Comparison of ENCODE assay signal across 1 cellular context in the genomic region with DNA sequence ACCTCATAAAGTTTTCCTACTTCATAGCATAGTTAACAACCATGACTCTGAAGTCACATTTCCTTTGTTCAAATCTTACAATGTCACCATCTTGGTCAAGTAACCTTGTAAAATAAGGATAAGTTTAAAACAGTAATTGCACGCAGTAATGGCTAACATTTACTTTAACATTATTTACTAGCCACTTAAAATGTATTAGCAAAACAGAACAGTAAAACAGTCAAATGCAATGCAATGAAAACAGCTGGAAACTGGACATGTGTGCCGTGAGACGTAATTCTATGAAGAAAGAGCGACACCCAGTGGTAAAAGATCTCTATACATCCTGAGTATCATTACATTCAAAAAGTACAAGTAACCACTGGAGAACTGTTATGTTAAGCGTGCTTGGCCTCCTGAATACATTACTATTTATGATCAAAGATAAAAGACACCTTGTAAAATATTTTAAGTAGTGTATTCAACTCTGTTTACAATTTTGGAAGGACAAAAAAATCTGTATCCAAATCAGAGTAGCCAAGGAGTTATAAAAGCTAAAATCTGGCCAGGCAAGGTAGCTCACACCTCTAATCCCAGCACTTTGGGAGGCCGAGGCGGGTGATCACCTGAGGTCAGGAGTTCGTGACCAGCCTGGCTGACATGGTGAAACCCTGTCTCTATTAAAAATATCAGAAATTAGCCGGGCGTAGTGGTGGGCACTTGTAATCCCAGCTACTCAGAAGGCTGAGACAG.
TF ChIP-seq lines count a peak whose summit lies in the region.

No MANE protein-coding gene starts in this region.

TF ChIP-seq in H1, 55 proteins besides CTCF, POLR2A, EP300 and RAD21:
- TF ChIP-seq GABPA (IDR thresholded peaks at IDR 0.05; ENCODE audit: borderline replicate concordance, insufficient read depth, low read length) (no peak), ASH2L (IDR thresholded peaks at IDR 0.05; ENCODE audit: low read length) (no peak), NRF1 (IDR thresholded peaks at IDR 0.05; ENCODE audit: low read depth, low read length) (no peak), CHD1 (IDR thresholded peaks at IDR 0.05; ENCODE audit: low read depth, low read length) (no peak), KDM4A (IDR thresholded peaks at IDR 0.05; ENCODE audit: low read depth, low read length, severe bottlenecking) (no peak), SIX5 (IDR thresholded peaks at IDR 0.05; ENCODE audit: low read depth, low read length) (no peak)
- TF ChIP-seq, protein P1, sequence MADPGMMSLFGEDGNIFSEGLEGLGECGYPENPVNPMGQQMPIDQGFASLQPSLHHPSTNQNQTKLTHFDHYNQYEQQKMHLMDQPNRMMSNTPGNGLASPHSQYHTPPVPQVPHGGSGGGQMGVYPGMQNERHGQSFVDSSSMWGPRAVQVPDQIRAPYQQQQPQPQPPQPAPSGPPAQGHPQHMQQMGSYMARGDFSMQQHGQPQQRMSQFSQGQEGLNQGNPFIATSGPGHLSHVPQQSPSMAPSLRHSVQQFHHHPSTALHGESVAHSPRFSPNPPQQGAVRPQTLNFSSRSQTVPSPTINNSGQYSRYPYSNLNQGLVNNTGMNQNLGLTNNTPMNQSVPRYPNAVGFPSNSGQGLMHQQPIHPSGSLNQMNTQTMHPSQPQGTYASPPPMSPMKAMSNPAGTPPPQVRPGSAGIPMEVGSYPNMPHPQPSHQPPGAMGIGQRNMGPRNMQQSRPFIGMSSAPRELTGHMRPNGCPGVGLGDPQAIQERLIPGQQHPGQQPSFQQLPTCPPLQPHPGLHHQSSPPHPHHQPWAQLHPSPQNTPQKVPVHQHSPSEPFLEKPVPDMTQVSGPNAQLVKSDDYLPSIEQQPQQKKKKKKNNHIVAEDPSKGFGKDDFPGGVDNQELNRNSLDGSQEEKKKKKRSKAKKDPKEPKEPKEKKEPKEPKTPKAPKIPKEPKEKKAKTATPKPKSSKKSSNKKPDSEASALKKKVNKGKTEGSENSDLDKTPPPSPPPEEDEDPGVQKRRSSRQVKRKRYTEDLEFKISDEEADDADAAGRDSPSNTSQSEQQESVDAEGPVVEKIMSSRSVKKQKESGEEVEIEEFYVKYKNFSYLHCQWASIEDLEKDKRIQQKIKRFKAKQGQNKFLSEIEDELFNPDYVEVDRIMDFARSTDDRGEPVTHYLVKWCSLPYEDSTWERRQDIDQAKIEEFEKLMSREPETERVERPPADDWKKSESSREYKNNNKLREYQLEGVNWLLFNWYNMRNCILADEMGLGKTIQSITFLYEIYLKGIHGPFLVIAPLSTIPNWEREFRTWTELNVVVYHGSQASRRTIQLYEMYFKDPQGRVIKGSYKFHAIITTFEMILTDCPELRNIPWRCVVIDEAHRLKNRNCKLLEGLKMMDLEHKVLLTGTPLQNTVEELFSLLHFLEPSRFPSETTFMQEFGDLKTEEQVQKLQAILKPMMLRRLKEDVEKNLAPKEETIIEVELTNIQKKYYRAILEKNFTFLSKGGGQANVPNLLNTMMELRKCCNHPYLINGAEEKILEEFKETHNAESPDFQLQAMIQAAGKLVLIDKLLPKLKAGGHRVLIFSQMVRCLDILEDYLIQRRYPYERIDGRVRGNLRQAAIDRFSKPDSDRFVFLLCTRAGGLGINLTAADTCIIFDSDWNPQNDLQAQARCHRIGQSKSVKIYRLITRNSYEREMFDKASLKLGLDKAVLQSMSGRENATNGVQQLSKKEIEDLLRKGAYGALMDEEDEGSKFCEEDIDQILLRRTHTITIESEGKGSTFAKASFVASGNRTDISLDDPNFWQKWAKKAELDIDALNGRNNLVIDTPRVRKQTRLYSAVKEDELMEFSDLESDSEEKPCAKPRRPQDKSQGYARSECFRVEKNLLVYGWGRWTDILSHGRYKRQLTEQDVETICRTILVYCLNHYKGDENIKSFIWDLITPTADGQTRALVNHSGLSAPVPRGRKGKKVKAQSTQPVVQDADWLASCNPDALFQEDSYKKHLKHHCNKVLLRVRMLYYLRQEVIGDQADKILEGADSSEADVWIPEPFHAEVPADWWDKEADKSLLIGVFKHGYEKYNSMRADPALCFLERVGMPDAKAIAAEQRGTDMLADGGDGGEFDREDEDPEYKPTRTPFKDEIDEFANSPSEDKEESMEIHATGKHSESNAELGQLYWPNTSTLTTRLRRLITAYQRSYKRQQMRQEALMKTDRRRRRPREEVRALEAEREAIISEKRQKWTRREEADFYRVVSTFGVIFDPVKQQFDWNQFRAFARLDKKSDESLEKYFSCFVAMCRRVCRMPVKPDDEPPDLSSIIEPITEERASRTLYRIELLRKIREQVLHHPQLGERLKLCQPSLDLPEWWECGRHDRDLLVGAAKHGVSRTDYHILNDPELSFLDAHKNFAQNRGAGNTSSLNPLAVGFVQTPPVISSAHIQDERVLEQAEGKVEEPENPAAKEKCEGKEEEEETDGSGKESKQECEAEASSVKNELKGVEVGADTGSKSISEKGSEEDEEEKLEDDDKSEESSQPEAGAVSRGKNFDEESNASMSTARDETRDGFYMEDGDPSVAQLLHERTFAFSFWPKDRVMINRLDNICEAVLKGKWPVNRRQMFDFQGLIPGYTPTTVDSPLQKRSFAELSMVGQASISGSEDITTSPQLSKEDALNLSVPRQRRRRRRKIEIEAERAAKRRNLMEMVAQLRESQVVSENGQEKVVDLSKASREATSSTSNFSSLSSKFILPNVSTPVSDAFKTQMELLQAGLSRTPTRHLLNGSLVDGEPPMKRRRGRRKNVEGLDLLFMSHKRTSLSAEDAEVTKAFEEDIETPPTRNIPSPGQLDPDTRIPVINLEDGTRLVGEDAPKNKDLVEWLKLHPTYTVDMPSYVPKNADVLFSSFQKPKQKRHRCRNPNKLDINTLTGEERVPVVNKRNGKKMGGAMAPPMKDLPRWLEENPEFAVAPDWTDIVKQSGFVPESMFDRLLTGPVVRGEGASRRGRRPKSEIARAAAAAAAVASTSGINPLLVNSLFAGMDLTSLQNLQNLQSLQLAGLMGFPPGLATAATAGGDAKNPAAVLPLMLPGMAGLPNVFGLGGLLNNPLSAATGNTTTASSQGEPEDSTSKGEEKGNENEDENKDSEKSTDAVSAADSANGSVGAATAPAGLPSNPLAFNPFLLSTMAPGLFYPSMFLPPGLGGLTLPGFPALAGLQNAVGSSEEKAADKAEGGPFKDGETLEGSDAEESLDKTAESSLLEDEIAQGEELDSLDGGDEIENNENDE (IDR thresholded peaks at IDR 0.05; ENCODE audit: insufficient replicate concordance, low read length) = no peak
- TF ChIP-seq, protein P2, sequence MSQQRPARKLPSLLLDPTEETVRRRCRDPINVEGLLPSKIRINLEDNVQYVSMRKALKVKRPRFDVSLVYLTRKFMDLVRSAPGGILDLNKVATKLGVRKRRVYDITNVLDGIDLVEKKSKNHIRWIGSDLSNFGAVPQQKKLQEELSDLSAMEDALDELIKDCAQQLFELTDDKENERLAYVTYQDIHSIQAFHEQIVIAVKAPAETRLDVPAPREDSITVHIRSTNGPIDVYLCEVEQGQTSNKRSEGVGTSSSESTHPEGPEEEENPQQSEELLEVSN (IDR thresholded peaks at IDR 0.05) = no peak
- TF ChIP-seq, protein P3, sequence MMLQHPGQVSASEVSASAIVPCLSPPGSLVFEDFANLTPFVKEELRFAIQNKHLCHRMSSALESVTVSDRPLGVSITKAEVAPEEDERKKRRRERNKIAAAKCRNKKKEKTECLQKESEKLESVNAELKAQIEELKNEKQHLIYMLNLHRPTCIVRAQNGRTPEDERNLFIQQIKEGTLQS (IDR thresholded peaks at IDR 0.05; ENCODE audit: insufficient read depth, low read depth, low read length) = no peak
